Comparison of ENCODE assay signal across 37 cellular contexts in the genomic region with DNA sequence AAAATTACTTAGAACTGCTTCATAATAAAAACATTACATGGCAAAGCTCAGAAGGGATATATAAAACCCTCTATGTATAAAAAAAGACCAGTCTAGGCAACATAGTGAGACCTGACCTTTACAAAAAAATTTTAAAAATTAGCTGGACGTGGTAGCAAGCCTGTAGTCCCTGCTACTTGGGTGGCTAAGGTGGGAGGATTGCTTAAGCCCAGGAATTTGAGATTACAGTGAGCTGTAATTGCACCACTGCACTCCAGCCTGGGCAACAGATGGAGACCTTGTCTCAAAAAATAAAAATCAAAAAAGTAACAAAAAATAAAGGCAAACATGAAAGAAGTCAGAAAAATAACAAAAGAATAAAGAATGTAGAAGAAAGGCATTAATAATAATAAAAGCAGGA. TPM values are rescaled to one million over a fixed set of nuclear protein-coding genes. Genes with fewer than 3 reads are reported as not detected.
"Had no signal": no experiment of that assay in that cellular context is flagged by ENCODE, and none has a peak within 500 bp of the region (broad histone marks: within the 10 kb centered on the region; RNA-seq: fewer than 3 reads in every experiment).

No MANE protein-coding gene starts in this region.

- H3K4me3 Mint-ChIP-seq: activated B cell treated with CpG ODN at 0.5 μM for 24 hours; activated CD4-positive, alpha-beta memory T cell treated with anti-CD3 and anti-CD28 coated beads for 36 hours; activated CD4-positive, alpha-beta T cell treated with anti-CD3 and anti-CD28 coated beads, Interleukin-2, amount 10 ng/mL, durations not matched to agents 24 days and 14 days; activated CD8-positive, alpha-beta T cell treated with anti-CD3 and anti-CD28 coated beads for 36 hours; activated naive CD4-positive, alpha-beta T cell treated with anti-CD3 and anti-CD28 coated beads, Interleukin-2, amount 10 ng/mL, durations not matched to agents 7 days and 5 days; activated naive CD4-positive, alpha-beta T cell treated with anti-CD3 and anti-CD28 coated beads, Interleukin-2, amount 50 U/mL, for 24 hours; activated naive CD8-positive, alpha-beta T cell; activated naive CD8-positive, alpha-beta T cell treated with anti-CD3 and anti-CD28 coated beads, Interleukin-2, amount 10 ng/mL, durations not matched to agents 7 days and 5 days; activated naive CD8-positive, alpha-beta T cell treated with anti-CD3 and anti-CD28 coated beads, Interleukin-2, amount 50 U/mL, for 24 hours; activated T-cell treated with anti-CD3 and anti-CD28 coated beads, Interleukin-2, amount 50 U/mL, for 4 hours; activated T-cell treated with anti-CD3 and anti-CD28 coated beads, Interleukin-2, amount 50 U/mL, for 72 hours; activated T-helper 1 cell treated with anti-CD3 and anti-CD28 coated beads, Interleukin-12 subunit alpha, Interleukin-12 subunit beta, Interleukin-2, Interleukin-4 antibody, amounts not matched to agents 30 ng/mL and 10 ng/mL and 1 ng/mL, durations not matched to agents 14 hours and 24 hours and 36 hours; activated T-helper 17 cell treated with anti-CD3 and anti-CD28 coated beads, Interleukin-2, amount 50 U/mL, for 72 hours; T-helper 1 cell treated with Interleukin-12 subunit alpha and Interleukin-12 subunit beta and Interleukin-4 antibody, amounts not matched to agents 30 μg/mL and 1 μg/mL, for 36 hours; T-helper 2 cell treated with Interferon-gamma antibody and Interleukin-4, amounts not matched to agents 5 μg/mL and 100 μg/mL, for 36 hours had no signal

- H3K9me3 ChIP-seq: body of pancreas, breast epithelium had no signal

- H3K4me3 ChIP-seq: body of pancreas, breast epithelium had no signal

- H3K9me3 Mint-ChIP-seq: activated B cell treated with CpG ODN at 0.5 μM for 24 hours; activated CD4-positive, alpha-beta memory T cell treated with anti-CD3 and anti-CD28 coated beads for 36 hours; activated CD4-positive, alpha-beta T cell treated with anti-CD3 and anti-CD28 coated beads, Interleukin-2, amount 10 ng/mL, durations not matched to agents 24 days and 14 days; activated CD8-positive, alpha-beta T cell treated with anti-CD3 and anti-CD28 coated beads for 36 hours; activated naive CD4-positive, alpha-beta T cell treated with anti-CD3 and anti-CD28 coated beads, Interleukin-2, amount 10 ng/mL, durations not matched to agents 7 days and 5 days; activated naive CD4-positive, alpha-beta T cell treated with anti-CD3 and anti-CD28 coated beads, Interleukin-2, amount 50 U/mL, for 24 hours; activated naive CD8-positive, alpha-beta T cell treated with anti-CD3 and anti-CD28 coated beads, Interleukin-2, amount 10 ng/mL, durations not matched to agents 7 days and 5 days; activated naive CD8-positive, alpha-beta T cell treated with anti-CD3 and anti-CD28 coated beads, Interleukin-2, amount 50 U/mL, for 24 hours; activated T-cell treated with anti-CD3 and anti-CD28 coated beads, Interleukin-2, amount 50 U/mL, for 4 hours; activated T-cell treated with anti-CD3 and anti-CD28 coated beads, Interleukin-2, amount 50 U/mL, for 72 hours; activated T-helper 1 cell treated with anti-CD3 and anti-CD28 coated beads, Interleukin-12 subunit alpha, Interleukin-12 subunit beta, Interleukin-2, Interleukin-4 antibody, amounts not matched to agents 30 ng/mL and 10 ng/mL and 1 ng/mL, durations not matched to agents 14 hours and 24 hours and 36 hours; activated T-helper 17 cell treated with anti-CD3 and anti-CD28 coated beads, Interleukin-2, amount 50 U/mL, for 72 hours; T-helper 1 cell treated with Interleukin-12 subunit alpha and Interleukin-12 subunit beta and Interleukin-4 antibody, amounts not matched to agents 30 μg/mL and 1 μg/mL, for 36 hours; T-helper 2 cell treated with Interferon-gamma antibody and Interleukin-4, amounts not matched to agents 5 μg/mL and 100 μg/mL, for 36 hours had no signal

- ATAC-seq: activated CD8-positive, alpha-beta T cell treated with anti-CD3 and anti-CD28 coated beads for 36 hours; activated naive CD8-positive, alpha-beta T cell treated with anti-CD3 and anti-CD28 coated beads, Interleukin-2, amount 50 U/mL, for 24 hours; activated T-cell treated with anti-CD3 and anti-CD28 coated beads, Interleukin-2, amount 50 U/mL, for 4 hours; activated T-cell treated with anti-CD3 and anti-CD28 coated beads, Interleukin-2, amount 50 U/mL, for 72 hours; activated T-helper 17 cell treated with anti-CD3 and anti-CD28 coated beads, Interleukin-2, amount 50 U/mL, for 72 hours; body of pancreas had no signal

- H3K27me3 ChIP-seq: body of pancreas, brain microvascular endothelial cell, breast epithelium had no signal

- FAIRE-seq: astrocyte, TTC549 had no signal

- H3K27me3 Mint-ChIP-seq: activated CD4-positive, alpha-beta memory T cell treated with anti-CD3 and anti-CD28 coated beads for 36 hours; activated naive CD4-positive, alpha-beta T cell treated with anti-CD3 and anti-CD28 coated beads, Interleukin-2, amount 10 ng/mL, durations not matched to agents 7 days and 5 days had no signal

- H3K27ac Mint-ChIP-seq: activated B cell treated with CpG ODN at 0.5 μM for 24 hours; activated CD4-positive, alpha-beta memory T cell treated with anti-CD3 and anti-CD28 coated beads for 36 hours; activated CD4-positive, alpha-beta T cell treated with anti-CD3 and anti-CD28 coated beads, Interleukin-2, amount 10 ng/mL, durations not matched to agents 24 days and 14 days; activated CD8-positive, alpha-beta T cell treated with anti-CD3 and anti-CD28 coated beads for 36 hours; activated naive CD4-positive, alpha-beta T cell treated with anti-CD3 and anti-CD28 coated beads, Interleukin-2, amount 10 ng/mL, durations not matched to agents 7 days and 5 days; activated naive CD4-positive, alpha-beta T cell treated with anti-CD3 and anti-CD28 coated beads, Interleukin-2, amount 50 U/mL, for 24 hours; activated naive CD8-positive, alpha-beta T cell; activated naive CD8-positive, alpha-beta T cell treated with anti-CD3 and anti-CD28 coated beads, Interleukin-2, amount 10 ng/mL, durations not matched to agents 7 days and 5 days; activated naive CD8-positive, alpha-beta T cell treated with anti-CD3 and anti-CD28 coated beads, Interleukin-2, amount 50 U/mL, for 24 hours; activated T-cell treated with anti-CD3 and anti-CD28 coated beads, Interleukin-2, amount 50 U/mL, for 72 hours; activated T-helper 1 cell treated with anti-CD3 and anti-CD28 coated beads, Interleukin-12 subunit alpha, Interleukin-12 subunit beta, Interleukin-2, Interleukin-4 antibody, amounts not matched to agents 30 ng/mL and 10 ng/mL and 1 ng/mL, durations not matched to agents 14 hours and 24 hours and 36 hours; activated T-helper 17 cell treated with anti-CD3 and anti-CD28 coated beads, Interleukin-2, amount 50 U/mL, for 72 hours; T-helper 1 cell treated with Interleukin-12 subunit alpha and Interleukin-12 subunit beta and Interleukin-4 antibody, amounts not matched to agents 30 μg/mL and 1 μg/mL, for 36 hours; T-helper 2 cell treated with Interferon-gamma antibody and Interleukin-4, amounts not matched to agents 5 μg/mL and 100 μg/mL, for 36 hours had no signal

- H3K4me1 ChIP-seq: body of pancreas, breast epithelium had no signal

- H3K27ac ChIP-seq: body of pancreas, brain microvascular endothelial cell, breast epithelium, VCaP had no signal

- H3K4me1 Mint-ChIP-seq: activated B cell treated with CpG ODN at 0.5 μM for 24 hours; activated CD4-positive, alpha-beta T cell treated with anti-CD3 and anti-CD28 coated beads, Interleukin-2, amount 10 ng/mL, durations not matched to agents 24 days and 14 days; activated naive CD4-positive, alpha-beta T cell treated with anti-CD3 and anti-CD28 coated beads, Interleukin-2, amount 10 ng/mL, durations not matched to agents 7 days and 5 days; activated naive CD4-positive, alpha-beta T cell treated with anti-CD3 and anti-CD28 coated beads, Interleukin-2, amount 50 U/mL, for 24 hours; activated naive CD8-positive, alpha-beta T cell treated with anti-CD3 and anti-CD28 coated beads, Interleukin-2, amount 10 ng/mL, durations not matched to agents 7 days and 5 days; activated naive CD8-positive, alpha-beta T cell treated with anti-CD3 and anti-CD28 coated beads, Interleukin-2, amount 50 U/mL, for 24 hours; activated T-helper 17 cell treated with anti-CD3 and anti-CD28 coated beads, Interleukin-2, amount 50 U/mL, for 72 hours had no signal

- H3K36me3 ChIP-seq: brain microvascular endothelial cell, breast epithelium had no signal

- DNase-seq: activated B cell treated with CpG ODN at 0.5 μM for 24 hours; activated CD4-positive, alpha-beta memory T cell treated with anti-CD3 and anti-CD28 coated beads for 36 hours; activated CD4-positive, alpha-beta T cell treated with anti-CD3 and anti-CD28 coated beads for 4 hours; activated CD4-positive, alpha-beta T cell treated with anti-CD3 and anti-CD28 coated beads, Interleukin-2, amount 10 ng/mL, durations not matched to agents 24 days and 14 days; activated CD4-positive, alpha-beta T cell treated with anti-CD3 and anti-CD28 coated beads, Interleukin-2, amount 50 U/mL, for 1 hour; activated CD4-positive, alpha-beta T cell treated with anti-CD3 and anti-CD28 coated beads, Interleukin-2, amount 50 U/mL, for 4 hours; activated CD4-positive, CD25-positive, alpha-beta regulatory T cell treated with anti-CD3 and anti-CD28 coated beads, Interleukin-2, amount 50 U/mL, for 72 hours; activated CD8-positive, alpha-beta memory T cell treated with anti-CD3 and anti-CD28 coated beads, Interleukin-2, amount 50 U/mL, for 4 hours; activated CD8-positive, alpha-beta T cell treated with anti-CD3 and anti-CD28 coated beads for 36 hours; activated effector memory CD4-positive, alpha-beta T cell treated with Interleukin-2 at 50 U/mL for 16 hours; activated gamma-delta T cell; activated naive CD4-positive, alpha-beta T cell treated with anti-CD3 and anti-CD28 coated beads, Interleukin-2, amount 10 ng/mL, durations not matched to agents 7 days and 5 days; activated naive CD4-positive, alpha-beta T cell treated with Interleukin-2 at 50 U/mL for 16 hours; activated naive CD8-positive, alpha-beta T cell treated with anti-CD3 and anti-CD28 coated beads, Interleukin-2, amount 10 ng/mL, durations not matched to agents 7 days and 5 days; activated naive CD8-positive, alpha-beta T cell treated with anti-CD3 and anti-CD28 coated beads, Interleukin-2, amount 50 U/mL, for 24 hours; activated T-cell treated with anti-CD3 and anti-CD28 coated beads for 4 hours; activated T-cell treated with anti-CD3 and anti-CD28 coated beads, Interleukin-2, amount 50 U/mL, for 1 hour; activated T-cell treated with anti-CD3 and anti-CD28 coated beads, Interleukin-2, amount 50 U/mL, for 4 hours; activated T-cell treated with anti-CD3 and anti-CD28 coated beads, Interleukin-2, amount 50 U/mL, for 72 hours; amniotic stem cell; aorta; body of pancreas; brain microvascular endothelial cell; central memory CD4-positive, alpha-beta T cell; T-helper 1 cell; T-helper 2 cell; T-helper 9 cell had no signal

- H3K36me3 Mint-ChIP-seq: activated CD4-positive, alpha-beta memory T cell treated with anti-CD3 and anti-CD28 coated beads for 36 hours; activated naive CD4-positive, alpha-beta T cell treated with anti-CD3 and anti-CD28 coated beads, Interleukin-2, amount 10 ng/mL, durations not matched to agents 7 days and 5 days; activated naive CD4-positive, alpha-beta T cell treated with anti-CD3 and anti-CD28 coated beads, Interleukin-2, amount 50 U/mL, for 24 hours; activated naive CD8-positive, alpha-beta T cell; activated naive CD8-positive, alpha-beta T cell treated with anti-CD3 and anti-CD28 coated beads, Interleukin-2, amount 10 ng/mL, durations not matched to agents 7 days and 5 days had no signal

RNA-seq across cellular contexts. Expression of gene TPD52L1, which starts 21.5 kb away (rescaled TPM):
- total RNA-seq: activated B cell treated with CpG ODN at 0.5 μM for 24 hours; activated CD4-positive, alpha-beta T cell treated with anti-CD3 and anti-CD28 coated beads, Interleukin-2, amount 10 ng/mL, durations not matched to agents 24 days and 14 days; activated naive CD8-positive, alpha-beta T cell treated with anti-CD3 and anti-CD28 coated beads, Interleukin-2, amount 10 ng/mL, durations not matched to agents 7 days and 5 days had no signal
